In the genomic region with DNA sequence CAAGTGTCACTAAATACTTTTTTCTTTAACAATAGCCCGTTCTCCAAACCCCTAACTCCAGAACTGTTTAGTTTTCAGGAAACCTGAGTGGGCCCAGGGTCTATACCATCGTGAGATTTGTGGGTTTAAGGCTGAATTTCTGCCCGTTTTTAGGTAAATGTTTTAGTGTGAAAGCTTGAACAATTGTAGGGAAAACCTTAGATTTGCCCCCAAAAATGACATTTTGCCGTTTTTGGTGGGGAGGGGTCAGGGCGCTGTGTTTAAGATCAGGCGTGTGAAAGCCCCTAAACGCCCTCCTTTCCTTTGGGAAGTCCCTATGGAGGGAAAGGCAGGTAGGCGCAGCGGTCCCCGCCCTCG, we compare ENCODE assay signal across 8 cellular contexts. TPM values are rescaled to one million over a fixed set of nuclear protein-coding genes. Genes with fewer than 3 reads are reported as not detected.
DNase-seq lines count a peak whose midpoint lies in the region; ATAC-seq, FAIRE-seq and TF ChIP-seq lines count a peak whose summit lies in the region.

No MANE protein-coding gene starts in this region.

- ATAC-seq in activated T-cell treated with anti-CD3 and anti-CD28 coated beads, Interleukin-2, amount 50 U/mL, for 4 hours: no peak
- ATAC-seq in activated CD8-positive, alpha-beta T cell treated with anti-CD3 and anti-CD28 coated beads, Interleukin-2, amount 10 ng/mL, durations not matched to agents 7 days and 5 days: no peak
- ATAC-seq in thoracic aorta (ENCODE audit: insufficient number of reproducible peaks, low FRiP score, low read depth) (peak; percentile 30), GM19328 (IDR thresholded peaks at IDR 0.05; ENCODE audit: unreplicated experiment) (no peak)

- CTCF ChIA-PET in activated CD8-positive, alpha-beta T cell treated with anti-CD3 and anti-CD28 coated beads, Interleukin-2, amount 10 ng/mL, durations not matched to agents 7 days and 5 days (lab: Charles Lee): interaction anchor here (2.6 kb wide), 1 partner anchor 52 kb away, joined by 8 read pairs; a partner anchor contains a TSS

- H3K4me3 Mint-ChIP-seq in activated T-cell treated with anti-CD3 and anti-CD28 coated beads, Interleukin-2, amount 50 U/mL, for 4 hours: peak overlapping the region; percentile 98
- H3K4me3 Mint-ChIP-seq in activated CD8-positive, alpha-beta T cell treated with anti-CD3 and anti-CD28 coated beads, Interleukin-2, amount 10 ng/mL, durations not matched to agents 7 days and 5 days: peak overlapping the region; percentile 94

- H3K9me3 ChIP-seq in kidney (ENCODE audit: control insufficient read depth in 1 of 2, low read length in 2 of 2) (no peaks in the 10 kb centered on the region), thoracic aorta (no peaks in the 10 kb centered on the region)

- no peaks in the 10 kb centered on the region for H3K9me3 Mint-ChIP-seq in activated T-cell treated with anti-CD3 and anti-CD28 coated beads, Interleukin-2, amount 50 U/mL, for 4 hours
- no peaks in the 10 kb centered on the region for H3K9me3 Mint-ChIP-seq in activated CD8-positive, alpha-beta T cell treated with anti-CD3 and anti-CD28 coated beads, Interleukin-2, amount 10 ng/mL, durations not matched to agents 7 days and 5 days (ENCODE audit: insufficient read depth)

- peak overlapping the region; percentile 63 to 77 for H3K9ac ChIP-seq in kidney (ENCODE audit: low read length in 2 of 2)

- peaks cover 13% of the 10 kb centered on the region for H3K36me3 Mint-ChIP-seq in activated T-cell treated with anti-CD3 and anti-CD28 coated beads, Interleukin-2, amount 50 U/mL, for 4 hours (ENCODE audit: insufficient read depth)
- peaks cover 10% of the 10 kb centered on the region for H3K36me3 Mint-ChIP-seq in activated CD8-positive, alpha-beta T cell treated with anti-CD3 and anti-CD28 coated beads, Interleukin-2, amount 10 ng/mL, durations not matched to agents 7 days and 5 days (ENCODE audit: low read depth)

- no peaks in the 10 kb centered on the region for H3K27me3 Mint-ChIP-seq in activated T-cell treated with anti-CD3 and anti-CD28 coated beads, Interleukin-2, amount 50 U/mL, for 4 hours (ENCODE audit: low read depth)
- H3K27me3 Mint-ChIP-seq in activated CD8-positive, alpha-beta T cell treated with anti-CD3 and anti-CD28 coated beads, Interleukin-2, amount 10 ng/mL, durations not matched to agents 7 days and 5 days (ENCODE audit: low read depth): no peaks in the 10 kb centered on the region

- FAIRE-seq in kidney (lab: Jason Lieb, UNC): no peak

- H3K4me3 ChIP-seq in kidney (ENCODE audit: low read length in 2 of 2) (peak overlapping the region; percentile 75 to 97), thoracic aorta (peak overlapping the region; percentile 91)

- POLR2A ChIA-PET in activated CD8-positive, alpha-beta T cell treated with anti-CD3 and anti-CD28 coated beads, Interleukin-2, amount 10 ng/mL, durations not matched to agents 7 days and 5 days (lab: Charles Lee): interaction anchor here (1.5 to 1.6 kb wide), 2 partner anchors 52 to 122 kb away, joined by 6 to 13 read pairs; a partner anchor contains a TSS

- H3K27ac Mint-ChIP-seq in activated CD8-positive, alpha-beta T cell treated with anti-CD3 and anti-CD28 coated beads, Interleukin-2, amount 10 ng/mL, durations not matched to agents 7 days and 5 days: peak overlapping the region; percentile 57

- no peak for TF ChIP-seq CTCF in kidney (IDR thresholded peaks at IDR 0.05; ENCODE audit: borderline replicate concordance, extremely low read depth, insufficient read depth)
- TF ChIP-seq CTCF in thoracic aorta (IDR thresholded peaks at IDR 0.05): no peak

- no peaks in the 10 kb centered on the region for H3K27me3 ChIP-seq in thoracic aorta (replicated peaks; ENCODE audit: insufficient read depth)

- H3K4me1 Mint-ChIP-seq in activated T-cell treated with anti-CD3 and anti-CD28 coated beads, Interleukin-2, amount 50 U/mL, for 4 hours (ENCODE audit: low read depth): peaks cover 43% of the 10 kb centered on the region
- peaks cover 46% of the 10 kb centered on the region for H3K4me1 Mint-ChIP-seq in activated CD8-positive, alpha-beta T cell treated with anti-CD3 and anti-CD28 coated beads, Interleukin-2, amount 10 ng/mL, durations not matched to agents 7 days and 5 days (ENCODE audit: low read depth)

- no peak overlapping the region for H3K27ac ChIP-seq in kidney (ENCODE audit: low read depth in 2 of 2, low read length in 2 of 2)
- H3K27ac ChIP-seq in thoracic aorta: peak overlapping the region; percentile 57 to 75

- peaks cover 6 to 15% of the 10 kb centered on the region in 2 donors for H3K4me1 ChIP-seq in kidney (ENCODE audit: control insufficient read depth in 1 of 2, insufficient read depth in 1 of 2, low read depth in 1 of 2, low read length in 2 of 2)
- H3K4me1 ChIP-seq in thoracic aorta (ENCODE audit: control insufficient read depth in 1 of 2, low read depth in 2 of 2): peaks cover 12 to 36% of the 10 kb centered on the region in 2 donors

- H3K36me3 ChIP-seq in kidney (ENCODE audit: control insufficient read depth in 1 of 2, insufficient read depth in 2 of 2, low read length in 2 of 2): no peaks in the 10 kb centered on the region
- H3K36me3 ChIP-seq in thoracic aorta: no peaks in the 10 kb centered on the region

- no peak for DNase-seq in activated T-cell treated with anti-CD3 and anti-CD28 coated beads, Interleukin-2, amount 50 U/mL, for 4 hours
- DNase-seq in activated T-cell treated with anti-CD3 and anti-CD28 coated beads for 4 hours (no peak), kidney (no peak), thoracic aorta (ENCODE audit: low spot score) (no peak), foreskin melanocyte (no peak), activated gamma-delta T cell (lab: John Stamatoyannopoulos, UW) (no peak)
- DNase-seq in activated CD8-positive, alpha-beta T cell treated with anti-CD3 and anti-CD28 coated beads, Interleukin-2, amount 10 ng/mL, durations not matched to agents 7 days and 5 days: no peak

- intact Hi-C loops in kidney (cut with DNase I): no loop called here

RNA-seq across cellular contexts. Expression of a gene that starts 0.3 kb away (rescaled TPM):
- 10 to 100 TPM; 32.7 to 44.7 (median 36.4) TPM for total RNA-seq in activated T-cell treated with anti-CD3 and anti-CD28 coated beads, Interleukin-2, amount 50 U/mL, for 4 hours
- 10 to 100 TPM; 41.0 to 41.6 TPM for total RNA-seq in activated CD8-positive, alpha-beta T cell treated with anti-CD3 and anti-CD28 coated beads, Interleukin-2, amount 10 ng/mL, durations not matched to agents 7 days and 5 days
- 35.6 TPM for total RNA-seq in kidney
- 15.4 TPM for polyA plus RNA-seq in kidney (ENCODE audit: insufficient read depth, low read depth, low replicate concordance)
- 10 to 100 TPM; 20.0 to 37.5 TPM for total RNA-seq in thoracic aorta

RNA-seq across cellular contexts. Expression of a gene that starts 50.7 kb away (rescaled TPM):
- 10 to 100 TPM; 37.4 to 41.5 (median 39.2) TPM for total RNA-seq in activated T-cell treated with anti-CD3 and anti-CD28 coated beads, Interleukin-2, amount 50 U/mL, for 4 hours
- 10 to 100 TPM; 70.2 to 74.9 TPM for total RNA-seq in activated CD8-positive, alpha-beta T cell treated with anti-CD3 and anti-CD28 coated beads, Interleukin-2, amount 10 ng/mL, durations not matched to agents 7 days and 5 days
- total RNA-seq in kidney: 52.7 TPM
- 122 TPM for polyA plus RNA-seq in kidney (ENCODE audit: insufficient read depth, low read depth, low replicate concordance)
- total RNA-seq in thoracic aorta: 10 to 100 TPM; 24.2 to 38.2 TPM

RNA-seq across cellular contexts. Expression of a gene that starts 52.1 kb away (rescaled TPM):
- total RNA-seq in activated T-cell treated with anti-CD3 and anti-CD28 coated beads, Interleukin-2, amount 50 U/mL, for 4 hours: 10 to 100 TPM; 11.2 to 12.9 (median 12.2) TPM
- total RNA-seq in activated CD8-positive, alpha-beta T cell treated with anti-CD3 and anti-CD28 coated beads, Interleukin-2, amount 10 ng/mL, durations not matched to agents 7 days and 5 days: 10 to 100 TPM; 17.2 to 20.2 TPM
- 6.4 TPM for total RNA-seq in kidney
- polyA plus RNA-seq in kidney (ENCODE audit: insufficient read depth, low read depth, low replicate concordance): 2.6 TPM
- total RNA-seq in thoracic aorta: 10 to 100 TPM in 1 of 2 donors, 1 to 10 TPM in 1; 4.3 to 10.7 TPM

Comparison
In these comparisons a context has a peak if more than half of its experiments do, and no peak if none do; other contexts are left out.
1. H3K27ac ChIP-seq: peak in thoracic aorta (2 of 2); none in kidney (0 of 2).